ENCODE assay signal across 15 cellular contexts in the genomic region with DNA sequence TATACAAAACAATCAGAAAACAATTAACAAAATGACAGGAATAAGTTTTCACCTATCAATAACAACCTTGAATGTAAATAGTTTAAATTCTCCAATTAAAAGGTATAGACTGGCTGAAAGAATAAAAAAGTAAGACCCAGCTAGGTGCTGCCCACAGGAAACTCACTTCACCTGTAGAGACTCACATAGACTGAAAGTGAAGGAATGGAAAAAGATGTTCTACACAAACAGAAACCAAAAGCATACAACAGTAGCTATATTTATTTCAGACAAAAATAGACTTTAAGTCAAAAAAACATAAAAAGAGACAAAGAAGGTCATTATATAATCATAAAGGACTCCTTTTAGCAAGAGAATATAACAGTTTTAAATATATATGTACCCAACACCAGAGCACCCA.
A peak's percentile ranks its signal among the peaks of the same experiment; 100 is the strongest.
DNase-seq lines count a peak whose midpoint lies in the region; ATAC-seq and TF ChIP-seq lines count a peak whose summit lies in the region.
"Had no signal": no experiment of that assay in that cellular context is flagged by ENCODE, and none has a peak within 500 bp of the region (broad histone marks: within the 10 kb centered on the region; RNA-seq: fewer than 3 reads in every experiment).

No MANE protein-coding gene starts in this region.

- H3K36me3 Mint-ChIP-seq in endothelial cell (ENCODE audit: low read depth, unreplicated experiment) = no peaks in the 10 kb centered on the region

- no peak for DNase-seq in cerebellar nuclear complex (lab: John Stamatoyannopoulos, UW)
- DNase-seq in Right ventricle myocardium superior = no peak
- DNase-seq in endothelial cell (ENCODE audit: low spot score) = no peak
- DNase-seq: activated CD4-positive, CD25-positive, alpha-beta regulatory T cell treated with anti-CD3 and anti-CD28 coated beads, Interleukin-2, amount 50 U/mL, for 72 hours; KG1; NCI-H1417 treated with DMSO at 0.1 percent for 48 hours; NCI-H526; nephron progenitor cell; PC-9; stimulated activated CD4-positive, alpha-beta T cell treated with anti-CD3 and anti-CD28 coated beads, Interleukin-4, amount 100 ng/mL, for 1 hour had no signal

- H3K27ac Mint-ChIP-seq in endothelial cell (ENCODE audit: unreplicated experiment) = no peak overlapping the region
- H3K27ac Mint-ChIP-seq: nephron progenitor cell had no signal

- H3K4me3 Mint-ChIP-seq in endothelial cell (ENCODE audit: unreplicated experiment) = no peak overlapping the region
- H3K4me3 Mint-ChIP-seq: nephron progenitor cell had no signal

- no peak for TF ChIP-seq CTCF in endothelial cell (IDR thresholded peaks at IDR 0.05; ENCODE audit: unreplicated experiment)

- H3K27me3 Mint-ChIP-seq in endothelial cell (ENCODE audit: unreplicated experiment) = no peaks in the 10 kb centered on the region

- ATAC-seq in GM18498 (IDR thresholded peaks at IDR 0.05; ENCODE audit: unreplicated experiment) (peak; percentile 93), GM19395 (IDR thresholded peaks at IDR 0.05; ENCODE audit: unreplicated experiment) (peak; percentile 89), HG02678 (IDR thresholded peaks at IDR 0.05; ENCODE audit: unreplicated experiment) (peak; percentile 89), HG03439 (IDR thresholded peaks at IDR 0.05; ENCODE audit: unreplicated experiment) (peak; percentile 80), Right ventricle myocardium superior (ENCODE audit: poor library complexity) (no peak), HG02938 (IDR thresholded peaks at IDR 0.05; ENCODE audit: unreplicated experiment) (no peak)

- no peaks in the 10 kb centered on the region for H3K9me3 Mint-ChIP-seq in endothelial cell (ENCODE audit: unreplicated experiment)

- no peaks in the 10 kb centered on the region for H3K4me1 Mint-ChIP-seq in endothelial cell (ENCODE audit: unreplicated experiment)
- H3K4me1 Mint-ChIP-seq: nephron progenitor cell had no signal

- intact Hi-C loops in Right ventricle myocardium superior (cut with DNase I) = no loop called here

Comparison
In these comparisons a context has a peak if more than half of its experiments do, and no peak if none do; other contexts are left out.
1. ATAC-seq: peak in GM18498 (single experiment), GM19395 (single experiment), HG02678 (single experiment) and HG03439 (single experiment); none in Right ventricle myocardium superior (single experiment) and HG02938 (single experiment).